In the genomic region with DNA sequence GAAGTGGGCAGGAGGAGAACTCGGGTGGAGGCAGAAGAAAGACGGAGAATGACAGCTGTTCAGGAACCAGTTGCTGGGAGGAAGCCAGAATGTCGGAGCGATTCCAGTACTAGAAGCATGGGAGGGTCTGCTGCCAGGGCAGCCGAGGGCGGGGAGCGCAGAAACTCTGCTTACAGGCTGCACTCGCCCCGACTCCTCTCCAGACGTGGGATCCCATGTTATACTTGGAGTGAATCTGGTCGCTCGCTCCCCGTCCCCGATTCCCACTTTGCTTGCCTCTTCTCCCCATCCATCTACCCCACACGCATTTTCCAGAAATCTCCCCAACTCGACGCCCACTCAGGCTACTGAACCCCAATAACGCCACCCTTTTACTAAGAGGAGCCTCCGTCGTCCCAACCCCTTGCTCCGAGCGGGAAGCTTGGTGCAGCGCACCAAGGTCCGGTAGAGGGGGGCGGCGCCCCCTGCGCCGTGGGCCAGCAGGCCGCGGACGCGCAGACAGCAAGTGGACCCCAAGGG, we compare ENCODE assay signal across 8 cellular contexts. TPM values are rescaled to one million over a fixed set of nuclear protein-coding genes. Genes with fewer than 3 reads are reported as not detected.
DNase-seq lines count a peak whose midpoint lies in the region; ATAC-seq lines count a peak whose summit lies in the region.

No MANE protein-coding gene starts in this region.

- intact Hi-C loops in activated naive CD4-positive, alpha-beta T cell treated with anti-CD3 and anti-CD28 coated beads for 36 hours (cut with micrococcal nuclease), result loop anchor here (1.0 to 2.0 kb wide), 2 partner anchors 25 to 177 kb away; a partner anchor contains a TSS

- peak; percentile 8 for DNase-seq in activated naive CD4-positive, alpha-beta T cell treated with anti-CD3 and anti-CD28 coated beads for 36 hours
- DNase-seq in activated naive CD4-positive, alpha-beta T cell treated with Interleukin-2 at 50 U/mL for 16 hours, result no peak
- DNase-seq in adipocyte (ENCODE audit: low read depth) (peak; percentile 3), iPS DF 6.9 (ENCODE audit: low read depth, low spot score) (no peak), NCI-H1436 (lab: John Stamatoyannopoulos, UW) (no peak), EL (no peak)

- peaks cover 39% of the 10 kb centered on the region for H3K27me3 Mint-ChIP-seq in activated naive CD4-positive, alpha-beta T cell treated with anti-CD3 and anti-CD28 coated beads for 36 hours (ENCODE audit: low read depth)

- peak overlapping the region; percentile 90 for H3K4me2 ChIP-seq in skeletal muscle satellite cell (ENCODE audit: low read length)

- H3K4me1 Mint-ChIP-seq in activated naive CD4-positive, alpha-beta T cell treated with anti-CD3 and anti-CD28 coated beads for 36 hours (ENCODE audit: low read depth), result peaks cover 9% of the 10 kb centered on the region

- H3K36me3 Mint-ChIP-seq in activated naive CD4-positive, alpha-beta T cell treated with anti-CD3 and anti-CD28 coated beads for 36 hours (ENCODE audit: low read depth), result no peaks in the 10 kb centered on the region

- H3K9ac ChIP-seq in adipocyte (ENCODE audit: low read length) (peak overlapping the region; percentile 60), skeletal muscle satellite cell (ENCODE audit: low read depth, low read length) (no peak overlapping the region)

- H3K9me3 ChIP-seq in adipocyte (ENCODE audit: control insufficient read depth, low read length) (no peaks in the 10 kb centered on the region), iPS DF 6.9 (ENCODE audit: control insufficient read depth, insufficient read depth, low read length) (no peaks in the 10 kb centered on the region), skeletal muscle satellite cell (replicated peaks; ENCODE audit: low read length) (no peaks in the 10 kb centered on the region)

- CTCF ChIA-PET in activated naive CD4-positive, alpha-beta T cell treated with anti-CD3 and anti-CD28 coated beads for 36 hours (lab: Charles Lee), result no interaction called here

- H3K4me3 ChIP-seq in adipocyte (ENCODE audit: low read length), result peak overlapping the region; percentile 78
- peak overlapping the region; percentile 42; the same call in 1 of the 2 replicates for H3K4me3 ChIP-seq in iPS DF 6.9 (ENCODE audit: low read length)
- H3K4me3 ChIP-seq in skeletal muscle satellite cell (ENCODE audit: low read length), result peak overlapping the region; percentile 69

- peak overlapping the region; percentile 74 for H3K4me3 Mint-ChIP-seq in activated naive CD4-positive, alpha-beta T cell treated with anti-CD3 and anti-CD28 coated beads for 36 hours

- no CpG with 5 or more reads among the region's 32 CpGs for WGBS in iPS DF 6.9 (ENCODE audit: insufficient coverage, insufficient read length)

- H3K27ac Mint-ChIP-seq in activated naive CD4-positive, alpha-beta T cell treated with anti-CD3 and anti-CD28 coated beads for 36 hours, result no peak overlapping the region

- ATAC-seq in HG03469 (IDR thresholded peaks at IDR 0.05; ENCODE audit: unreplicated experiment), result peak; percentile 6

- H3K9me3 Mint-ChIP-seq in activated naive CD4-positive, alpha-beta T cell treated with anti-CD3 and anti-CD28 coated beads for 36 hours, result no peaks in the 10 kb centered on the region

- H3K36me3 ChIP-seq in adipocyte (ENCODE audit: control insufficient read depth, insufficient read depth, low read length, severe bottlenecking) (no peaks in the 10 kb centered on the region), iPS DF 6.9 (ENCODE audit: control insufficient read depth, insufficient read depth, low read length) (no peaks in the 10 kb centered on the region), skeletal muscle satellite cell (ENCODE audit: insufficient read depth, low read length) (no peaks in the 10 kb centered on the region)

- H3K4me1 ChIP-seq in adipocyte (ENCODE audit: control insufficient read depth, insufficient read depth, low read length) (peaks cover 15% of the 10 kb centered on the region), iPS DF 6.9 (ENCODE audit: control insufficient read depth, insufficient read depth, low read length) (no peaks in the 10 kb centered on the region), skeletal muscle satellite cell (ENCODE audit: control insufficient read depth, insufficient read depth, low read length) (peaks cover 12% of the 10 kb centered on the region)

- peaks cover 60% of the 10 kb centered on the region for H3K27me3 ChIP-seq in adipocyte (replicated peaks; ENCODE audit: control insufficient read depth, insufficient read depth, low read length)
- H3K27me3 ChIP-seq in iPS DF 6.9 (ENCODE audit: control insufficient read depth, insufficient read depth, low read length), result peaks cover 22% of the 10 kb centered on the region; the same call in 1 of the 2 replicates
- peaks cover 72% of the 10 kb centered on the region for H3K27me3 ChIP-seq in skeletal muscle satellite cell (ENCODE audit: control insufficient read depth, insufficient read depth, low read length)

- no peak overlapping the region for H3K27ac ChIP-seq in iPS DF 6.9 (ENCODE audit: low read length)

RNA-seq across cellular contexts. Expression of gene GATM, which starts 0.7 kb away (rescaled TPM):
- total RNA-seq in activated naive CD4-positive, alpha-beta T cell treated with anti-CD3 and anti-CD28 coated beads for 36 hours, result 1 to 10 TPM in 1 of 2 experiments, under 1 TPM in 1; 0.91 to 1.2 TPM
- total RNA-seq in skeletal muscle satellite cell (2012; rRNA removed), result 0.25 and 1.3 TPM in 2 replicates

Comparison
In these comparisons a context has a peak if more than half of its experiments do, and no peak if none do; other contexts are left out.
1. DNase-seq: peak in activated naive CD4-positive, alpha-beta T cell treated with anti-CD3 and anti-CD28 coated beads for 36 hours (single experiment) and adipocyte (single experiment); none in activated naive CD4-positive, alpha-beta T cell treated with Interleukin-2 at 50 U/mL for 16 hours (single experiment), iPS DF 6.9 (single experiment), NCI-H1436 (single experiment) and EL (single experiment).
2. Peak in every context shown above with its lines, with median percentiles within 50 percentile points of each other: H3K4me3 ChIP-seq.